Comparison of ENCODE assay signal across 8 cellular contexts in genomic region chr1:184036517-184036949, GRCh38. TPM values are rescaled to one million over a fixed set of nuclear protein-coding genes. Genes with fewer than 3 reads are reported as not detected.
DNase-seq lines count a peak whose midpoint lies in the region; ATAC-seq and TF ChIP-seq lines count a peak whose summit lies in the region.

No MANE protein-coding gene starts in this region.

- H2AFZ ChIP-seq in mammary epithelial cell (ENCODE audit: low read depth, low read length): peak overlapping the region; percentile 87

- no peaks in the 10 kb centered on the region for H4K20me1 ChIP-seq in mammary epithelial cell (ENCODE audit: insufficient read depth, low read length)

- H3K4me1 ChIP-seq in mammary epithelial cell (ENCODE audit: insufficient read depth, low read length): peaks cover 15% of the 10 kb centered on the region

- DNase-seq in DMS114 treated with DMSO at 0.1 percent for 48 hours (lab: John Stamatoyannopoulos, UW; ENCODE audit: unreplicated experiment) (peak; percentile 34), H7 (peak; percentile 74), NCI-H82 (lab: John Stamatoyannopoulos, UW) (peak; percentile 81), mammary epithelial cell (no peak), inferior parietal cortex (ENCODE audit: extremely low spot score) (peak; percentile 68)
- DNase-seq in stimulated activated CD8-positive, alpha-beta memory T cell treated with anti-CD3 and anti-CD28 coated beads, Interleukin-4, amount 100 ng/mL, for 48 hours: peak; percentile 36

- dilution Hi-C loops in mammary epithelial cell (cut with HindIII; ENCODE audit: low sequenced_read_pairs): no loop called here

- no peaks in the 10 kb centered on the region for H3K79me2 ChIP-seq in mammary epithelial cell (ENCODE audit: insufficient read depth, low read length)

- H3K4me2 ChIP-seq in mammary epithelial cell (ENCODE audit: insufficient read depth, low read depth, low read length): peak overlapping the region; percentile 100

- TF ChIP-seq CTCF in mammary epithelial cell (conservative IDR thresholded peaks at IDR 0.05 in 1 of 2, IDR thresholded peaks at IDR 0.05 in 1 of 2; ENCODE audit: extremely low read depth in 1 of 2, insufficient read depth in 1 of 2, low read depth in 1 of 2, low read length in 2 of 2): no peak

- no peak for ATAC-seq in GM19324 (IDR thresholded peaks at IDR 0.05; ENCODE audit: low FRiP score, unreplicated experiment)
- ATAC-seq in HG03097 (IDR thresholded peaks at IDR 0.05; ENCODE audit: low FRiP score, unreplicated experiment): no peak

- H3K36me3 ChIP-seq in H7 (replicated peaks; ENCODE audit: control insufficient read depth, insufficient read depth, low read length) (no peaks in the 10 kb centered on the region), mammary epithelial cell (ENCODE audit: insufficient read depth, low read length) (no peaks in the 10 kb centered on the region)

- CTCF ChIA-PET in mammary epithelial cell (lab: Charles Lee; ENCODE audit: low non-redundant PET): no interaction called here

- BruUV-seq in mammary epithelial cell (replicated peaks; lab: Mats Ljungman, UMichigan): no TSS peak

- in situ Hi-C loops in mammary epithelial cell (cut with MboI; ENCODE audit: low sequenced_read_pairs in 2 of 2): no loop called here

- WGBS in mammary epithelial cell (ENCODE audit: low coverage, missing lambda C conversion rate): no CpG with 5 or more reads among the region's 29 CpGs

- intact Hi-C loops in mammary epithelial cell (cut with micrococcal nuclease): no loop called here

- H3K4me3 ChIP-seq in H7 (ENCODE audit: insufficient read depth, low read depth, low read length) (peak overlapping the region; percentile 67), mammary epithelial cell (replicated peaks in 1 of 3; ENCODE audit: insufficient read depth in 1 of 3, low read depth in 2 of 3, low read length in 3 of 3) (peak overlapping the region in 2 of 3 experiments; percentile 48 to 57)

- H3K9me3 ChIP-seq in mammary epithelial cell (replicated peaks; ENCODE audit: insufficient read depth, low read length): no peaks in the 10 kb centered on the region

- no peak overlapping the region for H3K27ac ChIP-seq in mammary epithelial cell (ENCODE audit: insufficient read depth, low read depth, low read length)

- H3K9ac ChIP-seq in mammary epithelial cell (ENCODE audit: insufficient read depth, low read length): no peak overlapping the region

- H3K27me3 ChIP-seq in H7 (ENCODE audit: control insufficient read depth, insufficient read depth, low read length): peaks cover 56% of the 10 kb centered on the region
- H3K27me3 ChIP-seq in mammary epithelial cell (ENCODE audit: insufficient read depth, low read length): peaks cover 31% of the 10 kb centered on the region

RNA-seq across cellular contexts. Expression of gene COLGALT2, which starts 1.0 kb away (rescaled TPM):
- total RNA-seq in H7 (2014; rRNA removed; shearing (Covaris generic)): 0.37 and 0.76 TPM in 2 replicates
- under 1 TPM; 0.21 to 0.67 TPM for total RNA-seq in mammary epithelial cell
- polyA plus RNA-seq in mammary epithelial cell: 0.06 TPM
- polyA minus RNA-seq in mammary epithelial cell: not detected

RNA-seq across cellular contexts. Expression of gene TSEN15, which starts 15.0 kb away (rescaled TPM):
- total RNA-seq in H7 (2014; rRNA removed; shearing (Covaris generic)): 36.0 and 38.5 TPM in 2 replicates
- 10 to 100 TPM; 40.8 to 66.5 TPM for total RNA-seq in mammary epithelial cell
- 23.6 TPM for polyA plus RNA-seq in mammary epithelial cell
- polyA minus RNA-seq in mammary epithelial cell: 68.2 TPM
